1 cellular context compared by ENCODE assay signal in the genomic region with DNA sequence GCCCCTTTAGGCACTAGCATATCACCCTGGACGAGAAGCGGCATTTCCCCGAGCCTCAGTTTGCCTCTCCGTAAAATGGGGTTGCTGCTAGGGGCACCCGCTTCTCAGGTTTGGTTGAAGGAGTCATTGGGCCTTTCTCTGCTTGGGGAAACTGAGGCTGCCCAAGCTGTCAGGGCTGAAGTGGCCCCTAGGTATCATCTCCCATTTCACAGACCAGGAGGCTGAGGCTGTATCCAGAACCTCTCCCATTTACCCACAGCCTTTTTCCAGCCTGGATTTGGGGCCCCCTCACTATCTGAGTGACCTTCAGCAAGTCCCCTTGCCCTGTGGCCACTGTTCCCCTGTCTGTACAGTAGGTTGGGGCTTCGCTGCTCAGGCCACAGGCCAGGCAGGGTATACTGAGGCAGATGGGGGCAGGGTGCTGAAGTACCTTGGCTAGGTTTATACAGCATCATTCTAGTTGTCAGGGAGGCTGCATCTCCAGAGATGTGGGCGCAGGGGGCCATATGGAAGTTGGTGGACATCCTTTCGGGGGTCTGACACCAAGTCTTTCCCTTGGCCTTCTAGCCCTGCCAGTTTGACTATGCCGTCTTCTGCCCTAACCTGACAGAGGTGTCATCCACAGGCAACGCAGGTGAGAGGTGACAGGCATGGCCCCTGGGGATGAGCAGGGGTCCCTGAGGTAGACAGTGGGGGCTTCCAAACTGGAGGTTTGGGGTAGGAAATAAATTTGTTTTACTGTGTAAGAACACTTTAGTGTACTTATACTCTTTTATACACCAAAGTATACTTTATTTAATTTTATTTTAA.
TF ChIP-seq lines count a peak whose summit lies in the region.

No MANE protein-coding gene starts in this region.

TF ChIP-seq in K562, 482 proteins besides CTCF, POLR2A, EP300 and RAD21:
- TF ChIP-seq CXXC5 (CRISPR knock-in tag; IDR thresholded peaks at IDR 0.05) (no peak), NFE2L1 (tag; IDR thresholded peaks at IDR 0.05; ENCODE audit: borderline replicate concordance, low read depth) (no peak), CHD1 (IDR thresholded peaks at IDR 0.05; ENCODE audit: low read length) (no peak), L3MBTL2 (IDR thresholded peaks at IDR 0.05) (no peak), BCOR (IDR thresholded peaks at IDR 0.05) (peak; percentile 83), WHSC1 (IDR thresholded peaks at IDR 0.05; ENCODE audit: low read length) (no peak), ZNF175 (CRISPR knock-in tag; IDR thresholded peaks at IDR 0.05; ENCODE audit: low read depth) (no peak), ADNP (tag; IDR thresholded peaks at IDR 0.05) (peak; percentile 62; the same call in 1 of the 2 replicates), ZNF766 (CRISPR knock-in tag; conservative IDR thresholded peaks at IDR 0.05) (no peak), PTBP1 (IDR thresholded peaks at IDR 0.05; ENCODE audit: low read depth, low read length) (0 out of 2 replicates have a peak, but pooled peaks have one; percentile 31), HDAC2 (IDR thresholded peaks at IDR 0.05) (0 out of 2 replicates have a peak, but pooled peaks have one; percentile 36), CBX1 (IDR thresholded peaks at IDR 0.05; ENCODE audit: low read depth) (no peak), CBFB (CRISPR knock-in tag; IDR thresholded peaks at IDR 0.05) (no peak), ETV5 (CRISPR knock-in tag; IDR thresholded peaks at IDR 0.05; ENCODE audit: low read depth) (no peak), ZBTB17 (CRISPR knock-in tag; IDR thresholded peaks at IDR 0.05) (no peak), CAMTA2 (CRISPR knock-in tag; conservative IDR thresholded peaks at IDR 0.05) (no peak), RBM22 (IDR thresholded peaks at IDR 0.05; ENCODE audit: low read depth, low read length, poor library complexity, severe bottlenecking) (no peak), SRSF9 (IDR thresholded peaks at IDR 0.05; ENCODE audit: borderline replicate concordance, low read depth, low read length) (no peak), RBM15 (IDR thresholded peaks at IDR 0.05; ENCODE audit: insufficient read depth, low read length) (no peak), NFXL1 (CRISPR knock-in tag; IDR thresholded peaks at IDR 0.05) (no peak), ZNF232 (CRISPR knock-in tag; IDR thresholded peaks at IDR 0.05) (no peak), KDM1A (IDR thresholded peaks at IDR 0.05) (0 out of 4 replicates have a peak, but pooled peaks of 1 of the 2 experiments have one; percentile 23), ZNF445 (CRISPR knock-in tag; IDR thresholded peaks at IDR 0.05; ENCODE audit: low read depth) (no peak)
- TF ChIP-seq, protein P1, sequence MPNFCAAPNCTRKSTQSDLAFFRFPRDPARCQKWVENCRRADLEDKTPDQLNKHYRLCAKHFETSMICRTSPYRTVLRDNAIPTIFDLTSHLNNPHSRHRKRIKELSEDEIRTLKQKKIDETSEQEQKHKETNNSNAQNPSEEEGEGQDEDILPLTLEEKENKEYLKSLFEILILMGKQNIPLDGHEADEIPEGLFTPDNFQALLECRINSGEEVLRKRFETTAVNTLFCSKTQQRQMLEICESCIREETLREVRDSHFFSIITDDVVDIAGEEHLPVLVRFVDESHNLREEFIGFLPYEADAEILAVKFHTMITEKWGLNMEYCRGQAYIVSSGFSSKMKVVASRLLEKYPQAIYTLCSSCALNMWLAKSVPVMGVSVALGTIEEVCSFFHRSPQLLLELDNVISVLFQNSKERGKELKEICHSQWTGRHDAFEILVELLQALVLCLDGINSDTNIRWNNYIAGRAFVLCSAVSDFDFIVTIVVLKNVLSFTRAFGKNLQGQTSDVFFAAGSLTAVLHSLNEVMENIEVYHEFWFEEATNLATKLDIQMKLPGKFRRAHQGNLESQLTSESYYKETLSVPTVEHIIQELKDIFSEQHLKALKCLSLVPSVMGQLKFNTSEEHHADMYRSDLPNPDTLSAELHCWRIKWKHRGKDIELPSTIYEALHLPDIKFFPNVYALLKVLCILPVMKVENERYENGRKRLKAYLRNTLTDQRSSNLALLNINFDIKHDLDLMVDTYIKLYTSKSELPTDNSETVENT (CRISPR knock-in tag; IDR thresholded peaks at IDR 0.05), result no peak
- TF ChIP-seq, protein P2, sequence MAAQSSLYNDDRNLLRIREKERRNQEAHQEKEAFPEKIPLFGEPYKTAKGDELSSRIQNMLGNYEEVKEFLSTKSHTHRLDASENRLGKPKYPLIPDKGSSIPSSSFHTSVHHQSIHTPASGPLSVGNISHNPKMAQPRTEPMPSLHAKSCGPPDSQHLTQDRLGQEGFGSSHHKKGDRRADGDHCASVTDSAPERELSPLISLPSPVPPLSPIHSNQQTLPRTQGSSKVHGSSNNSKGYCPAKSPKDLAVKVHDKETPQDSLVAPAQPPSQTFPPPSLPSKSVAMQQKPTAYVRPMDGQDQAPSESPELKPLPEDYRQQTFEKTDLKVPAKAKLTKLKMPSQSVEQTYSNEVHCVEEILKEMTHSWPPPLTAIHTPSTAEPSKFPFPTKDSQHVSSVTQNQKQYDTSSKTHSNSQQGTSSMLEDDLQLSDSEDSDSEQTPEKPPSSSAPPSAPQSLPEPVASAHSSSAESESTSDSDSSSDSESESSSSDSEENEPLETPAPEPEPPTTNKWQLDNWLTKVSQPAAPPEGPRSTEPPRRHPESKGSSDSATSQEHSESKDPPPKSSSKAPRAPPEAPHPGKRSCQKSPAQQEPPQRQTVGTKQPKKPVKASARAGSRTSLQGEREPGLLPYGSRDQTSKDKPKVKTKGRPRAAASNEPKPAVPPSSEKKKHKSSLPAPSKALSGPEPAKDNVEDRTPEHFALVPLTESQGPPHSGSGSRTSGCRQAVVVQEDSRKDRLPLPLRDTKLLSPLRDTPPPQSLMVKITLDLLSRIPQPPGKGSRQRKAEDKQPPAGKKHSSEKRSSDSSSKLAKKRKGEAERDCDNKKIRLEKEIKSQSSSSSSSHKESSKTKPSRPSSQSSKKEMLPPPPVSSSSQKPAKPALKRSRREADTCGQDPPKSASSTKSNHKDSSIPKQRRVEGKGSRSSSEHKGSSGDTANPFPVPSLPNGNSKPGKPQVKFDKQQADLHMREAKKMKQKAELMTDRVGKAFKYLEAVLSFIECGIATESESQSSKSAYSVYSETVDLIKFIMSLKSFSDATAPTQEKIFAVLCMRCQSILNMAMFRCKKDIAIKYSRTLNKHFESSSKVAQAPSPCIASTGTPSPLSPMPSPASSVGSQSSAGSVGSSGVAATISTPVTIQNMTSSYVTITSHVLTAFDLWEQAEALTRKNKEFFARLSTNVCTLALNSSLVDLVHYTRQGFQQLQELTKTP (IDR thresholded peaks at IDR 0.05; ENCODE audit: low read depth in 1 of 2, partially characterized antibody in 2 of 2), result no peak
- TF ChIP-seq, protein P3, sequence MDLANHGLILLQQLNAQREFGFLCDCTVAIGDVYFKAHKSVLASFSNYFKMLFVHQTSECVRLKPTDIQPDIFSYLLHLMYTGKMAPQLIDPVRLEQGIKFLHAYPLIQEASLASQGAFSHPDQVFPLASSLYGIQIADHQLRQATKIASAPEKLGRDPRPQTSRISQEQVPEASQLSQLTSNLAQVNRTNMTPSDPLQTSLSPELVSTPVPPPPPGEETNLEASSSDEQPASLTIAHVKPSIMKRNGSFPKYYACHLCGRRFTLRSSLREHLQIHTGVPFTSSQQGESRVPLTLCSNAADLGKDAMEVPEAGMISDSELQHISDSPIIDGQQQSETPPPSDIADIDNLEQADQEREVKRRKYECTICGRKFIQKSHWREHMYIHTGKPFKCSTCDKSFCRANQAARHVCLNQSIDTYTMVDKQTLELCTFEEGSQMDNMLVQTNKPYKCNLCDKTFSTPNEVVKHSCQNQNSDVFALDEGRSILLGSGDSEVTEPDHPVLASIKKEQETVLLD (IDR thresholded peaks at IDR 0.05), result no peak
- TF ChIP-seq, protein P4, sequence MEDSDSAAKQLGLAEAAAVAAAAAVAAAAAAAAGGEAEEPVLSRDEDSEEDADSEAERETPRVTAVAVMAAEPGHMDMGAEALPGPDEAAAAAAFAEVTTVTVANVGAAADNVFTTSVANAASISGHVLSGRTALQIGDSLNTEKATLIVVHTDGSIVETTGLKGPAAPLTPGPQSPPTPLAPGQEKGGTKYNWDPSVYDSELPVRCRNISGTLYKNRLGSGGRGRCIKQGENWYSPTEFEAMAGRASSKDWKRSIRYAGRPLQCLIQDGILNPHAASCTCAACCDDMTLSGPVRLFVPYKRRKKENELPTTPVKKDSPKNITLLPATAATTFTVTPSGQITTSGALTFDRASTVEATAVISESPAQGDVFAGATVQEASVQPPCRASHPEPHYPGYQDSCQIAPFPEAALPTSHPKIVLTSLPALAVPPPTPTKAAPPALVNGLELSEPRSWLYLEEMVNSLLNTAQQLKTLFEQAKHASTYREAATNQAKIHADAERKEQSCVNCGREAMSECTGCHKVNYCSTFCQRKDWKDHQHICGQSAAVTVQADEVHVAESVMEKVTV (CRISPR knock-in tag; IDR thresholded peaks at IDR 0.05), result no peak
- TF ChIP-seq, protein P5, sequence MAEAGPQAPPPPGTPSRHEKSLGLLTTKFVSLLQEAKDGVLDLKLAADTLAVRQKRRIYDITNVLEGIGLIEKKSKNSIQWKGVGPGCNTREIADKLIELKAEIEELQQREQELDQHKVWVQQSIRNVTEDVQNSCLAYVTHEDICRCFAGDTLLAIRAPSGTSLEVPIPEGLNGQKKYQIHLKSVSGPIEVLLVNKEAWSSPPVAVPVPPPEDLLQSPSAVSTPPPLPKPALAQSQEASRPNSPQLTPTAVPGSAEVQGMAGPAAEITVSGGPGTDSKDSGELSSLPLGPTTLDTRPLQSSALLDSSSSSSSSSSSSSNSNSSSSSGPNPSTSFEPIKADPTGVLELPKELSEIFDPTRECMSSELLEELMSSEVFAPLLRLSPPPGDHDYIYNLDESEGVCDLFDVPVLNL (CRISPR knock-in tag; IDR thresholded peaks at IDR 0.05; ENCODE audit: low read depth), result no peak
